In the genomic region with DNA sequence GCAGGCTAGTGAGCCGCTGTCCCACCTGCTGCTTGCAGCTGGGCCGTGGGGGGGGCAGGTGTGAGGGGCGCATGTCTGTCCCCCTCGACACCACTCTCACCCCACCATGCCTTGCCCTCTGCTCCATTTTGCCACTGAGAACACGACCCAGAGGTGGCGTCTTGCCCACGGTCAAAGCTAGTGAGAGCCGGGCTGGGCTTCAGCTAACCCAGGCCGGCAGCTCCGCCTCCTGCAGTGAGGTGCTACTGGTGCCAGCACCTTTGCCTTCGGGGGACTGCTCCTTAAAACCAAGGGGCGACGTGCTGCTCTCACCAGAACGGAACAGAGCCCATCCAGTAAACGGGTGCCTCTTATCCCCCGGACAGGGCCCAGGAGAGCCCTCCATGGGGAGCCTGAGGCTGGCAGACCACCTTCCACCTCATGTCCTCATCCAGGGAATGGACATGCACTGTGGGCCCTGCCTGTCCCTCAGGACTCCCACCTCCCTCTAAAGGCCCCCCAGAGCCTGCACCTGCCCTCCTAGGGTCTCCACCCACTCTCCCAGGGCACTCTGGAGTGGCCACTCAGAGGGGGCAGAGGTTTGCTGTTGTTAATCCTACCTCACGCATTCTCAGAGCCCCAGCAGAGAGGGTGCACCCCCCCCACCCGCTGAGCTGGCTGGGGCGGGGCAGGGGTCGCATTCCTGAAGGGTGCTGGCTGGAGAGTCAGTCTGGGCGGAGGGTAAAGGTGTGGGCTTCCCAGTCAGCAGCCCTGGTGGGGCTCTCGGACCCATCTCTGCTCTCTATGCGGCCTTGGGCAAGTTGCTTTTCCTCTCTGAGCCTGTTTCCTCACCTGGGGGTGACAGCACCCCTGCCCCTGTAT, we compare ENCODE assay signal across 27 cellular contexts. TPM values are rescaled to one million over a fixed set of nuclear protein-coding genes. Genes with fewer than 3 reads are reported as not detected.
"Had no signal": no experiment of that assay in that cellular context is flagged by ENCODE, and none has a peak within 500 bp of the region (broad histone marks: within the 10 kb centered on the region; RNA-seq: fewer than 3 reads in every experiment).

No MANE protein-coding gene starts in this region.

- H3K4me3 ChIP-seq: adrenal gland, ascending aorta, heart right ventricle, lung had no signal

- H3K36me3 ChIP-seq: adrenal gland, ascending aorta, brain microvascular endothelial cell, heart right ventricle had no signal

- H3K27ac ChIP-seq: adrenal gland, ascending aorta, brain microvascular endothelial cell, heart right ventricle had no signal

- DNase-seq: activated CD8-positive, alpha-beta memory T cell treated with anti-CD3 and anti-CD28 coated beads, Interleukin-2, amount 50 U/mL, for 4 hours; activated naive CD4-positive, alpha-beta T cell; activated T-cell treated with anti-CD3 and anti-CD28 coated beads, Interleukin-2, amount 50 U/mL, for 4 hours; adrenal gland; brain microvascular endothelial cell; caudate nucleus; effector CD4-positive, alpha-beta T cell; heart right ventricle; kidney; naive thymus-derived CD4-positive, alpha-beta T cell; posterior cingulate gyrus; stimulated activated CD4-positive, alpha-beta T cell treated with anti-CD3 and anti-CD28 coated beads, Interleukin-2, amount 100 ng/mL, for 48 hours; stimulated activated naive CD4-positive, alpha-beta T cell treated with Interleukin-2 at 50 U/mL for 16 hours; T1000 had no signal

- H3K9me3 ChIP-seq: adrenal gland, ascending aorta, heart right ventricle had no signal

- H3K36me3 Mint-ChIP-seq: activated naive CD8-positive, alpha-beta T cell; naive thymus-derived CD4-positive, alpha-beta T cell; WTC11 had no signal

- H3K27ac Mint-ChIP-seq: activated naive CD8-positive, alpha-beta T cell; activated T-helper 2 cell treated with anti-CD3 and anti-CD28 coated beads, Interferon-gamma antibody, Interleukin-2, Interleukin-4, amounts not matched to agents 10 μg/mL and 5 μg/mL and 100 μg/mL, durations not matched to agents 14 hours and 24 hours and 36 hours; dendritic cell treated with granulocyte-macrophage colony-stimulating factor and Interleukin-4, amounts not matched to agents 40 ng/mL and 50 ng/mL, for 4 days; naive thymus-derived CD4-positive, alpha-beta T cell; T-helper 1 cell treated with Interleukin-12 subunit alpha and Interleukin-12 subunit beta and Interleukin-4 antibody, amounts not matched to agents 30 μg/mL and 1 μg/mL, for 36 hours; WTC11 had no signal

- H3K9me3 Mint-ChIP-seq: activated T-cell treated with anti-CD3 and anti-CD28 coated beads, Interleukin-2, amount 50 U/mL, for 4 hours; activated T-helper 2 cell treated with anti-CD3 and anti-CD28 coated beads, Interferon-gamma antibody, Interleukin-2, Interleukin-4, amounts not matched to agents 10 μg/mL and 5 μg/mL and 100 μg/mL, durations not matched to agents 14 hours and 24 hours and 36 hours; dendritic cell treated with granulocyte-macrophage colony-stimulating factor and Interleukin-4, amounts not matched to agents 40 ng/mL and 50 ng/mL, for 4 days; neural crest cell; T-helper 1 cell treated with Interleukin-12 subunit alpha and Interleukin-12 subunit beta and Interleukin-4 antibody, amounts not matched to agents 30 μg/mL and 1 μg/mL, for 36 hours had no signal

- H3K4me1 ChIP-seq: adrenal gland, ascending aorta, heart right ventricle had no signal

- H3K4me3 Mint-ChIP-seq: activated naive CD8-positive, alpha-beta T cell; activated T-cell treated with anti-CD3 and anti-CD28 coated beads, Interleukin-2, amount 50 U/mL, for 4 hours; dendritic cell treated with granulocyte-macrophage colony-stimulating factor and Interleukin-4, amounts not matched to agents 40 ng/mL and 50 ng/mL, for 4 days; naive thymus-derived CD4-positive, alpha-beta T cell; neural crest cell; T-helper 1 cell treated with Interleukin-12 subunit alpha and Interleukin-12 subunit beta and Interleukin-4 antibody, amounts not matched to agents 30 μg/mL and 1 μg/mL, for 36 hours; WTC11 had no signal

- ATAC-seq: activated T-cell treated with anti-CD3 and anti-CD28 coated beads, Interleukin-2, amount 50 U/mL, for 4 hours; naive thymus-derived CD4-positive, alpha-beta T cell; WTC11 had no signal

- H3K27me3 ChIP-seq: adrenal gland, ascending aorta had no signal

RNA-seq across cellular contexts. Expression of a gene that starts 2.9 kb away (rescaled TPM):
- total RNA-seq: activated T-cell treated with anti-CD3 and anti-CD28 coated beads, Interleukin-2, amount 50 U/mL, for 4 hours; activated T-helper 2 cell treated with anti-CD3 and anti-CD28 coated beads, Interferon-gamma antibody, Interleukin-2, Interleukin-4, amounts not matched to agents 10 μg/mL and 5 μg/mL and 100 μg/mL, durations not matched to agents 14 hours and 24 hours and 36 hours; adrenal gland; ascending aorta; fibroblast of villous mesenchyme; heart right ventricle; naive thymus-derived CD4-positive, alpha-beta T cell; neural crest cell; omental fat pad; renal cortical epithelial cell; subcutaneous adipose tissue had no signal

RNA-seq across cellular contexts. Expression of a gene that starts 51.3 kb away (rescaled TPM):
- total RNA-seq: activated T-cell treated with anti-CD3 and anti-CD28 coated beads, Interleukin-2, amount 50 U/mL, for 4 hours; activated T-helper 2 cell treated with anti-CD3 and anti-CD28 coated beads, Interferon-gamma antibody, Interleukin-2, Interleukin-4, amounts not matched to agents 10 μg/mL and 5 μg/mL and 100 μg/mL, durations not matched to agents 14 hours and 24 hours and 36 hours; ascending aorta; epithelial cell of proximal tubule; fibroblast of villous mesenchyme; naive thymus-derived CD4-positive, alpha-beta T cell; neural crest cell; renal cortical epithelial cell; subcutaneous adipose tissue had no signal
